8 cellular contexts compared by ENCODE assay signal in genomic region chr12:121799842-121800693, GRCh38.
DNase-seq lines count a peak whose midpoint lies in the region; ATAC-seq and TF ChIP-seq lines count a peak whose summit lies in the region.

No MANE protein-coding gene starts in this region.

- H3K27ac ChIP-seq in C4-2B, result peak overlapping the region; percentile 98

- no peak for TF ChIP-seq POLR2A in GM18505 (IDR thresholded peaks at IDR 0.05; ENCODE audit: borderline replicate concordance, extremely low read depth, insufficient read depth, insufficient read length)

- peak; percentile 61 for DNase-seq in NCI-H2107 treated with DMSO at 0.1 percent for 48 hours (lab: John Stamatoyannopoulos, UW; ENCODE audit: unreplicated experiment)
- peak; percentile 56 to 74 (median 66) for DNase-seq in activated CD4-positive, CD25-positive, alpha-beta regulatory T cell (lab: John Stamatoyannopoulos, UW)
- DNase-seq in central memory CD4-positive, alpha-beta T cell, result peak; percentile 56
- DNase-seq in islet precursor cell, result peak; percentile 94
- peak; percentile 74 for DNase-seq in smooth muscle cell of the brain vasculature (ENCODE audit: low read depth, low spot score)

- ATAC-seq in GM21529 (IDR thresholded peaks at IDR 0.05; ENCODE audit: unreplicated experiment), result peak; percentile 29
- ATAC-seq in GM18505 (IDR thresholded peaks at IDR 0.05; ENCODE audit: unreplicated experiment), result no peak

- TF ChIP-seq CTCF in C4-2B (conservative IDR thresholded peaks at IDR 0.05), result no peak
